ENCODE assay signal across 21 cellular contexts in the genomic region with DNA sequence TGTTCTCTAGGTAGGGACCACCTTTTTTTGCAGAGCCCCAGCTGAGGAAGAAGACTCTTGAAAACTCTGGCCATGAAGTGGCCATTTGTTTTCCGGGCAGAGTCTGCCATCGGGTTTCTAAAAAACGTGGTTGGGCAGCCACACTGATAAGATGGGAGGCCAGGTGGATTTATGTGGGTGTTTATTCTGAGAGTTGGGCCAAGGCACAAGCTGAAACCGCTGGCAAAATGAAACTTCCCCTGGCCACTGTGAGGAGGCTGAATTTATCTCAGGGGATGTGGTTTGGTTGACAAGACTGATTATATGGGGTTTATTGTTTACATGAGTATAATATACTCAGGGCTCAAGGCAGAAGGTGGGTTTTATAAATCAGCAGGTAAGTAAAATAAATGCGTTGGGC.
"Had no signal": no experiment of that assay in that cellular context is flagged by ENCODE, and none has a peak within 500 bp of the region (broad histone marks: within the 10 kb centered on the region; RNA-seq: fewer than 3 reads in every experiment).

No MANE protein-coding gene starts in this region.

- H3K4me1 Mint-ChIP-seq: IgD-negative memory B cell had no signal

- H3K4me3 ChIP-seq: K562 had no signal

- H3K9me3 ChIP-seq: SK-N-SH had no signal

- ATAC-seq: K562, Panc1, PC-3 had no signal

- H3K27me3 Mint-ChIP-seq: IgD-negative memory B cell had no signal

- DNase-seq: NCI-H1092, NCI-H1105 treated with DMSO at 0.1 percent for 48 hours, NCI-H1417 treated with DMSO at 0.1 percent for 48 hours, NCI-H146, NCI-H1694 treated with DMSO at 0.1 percent for 48 hours, NCI-H1930, NCI-H2081, NCI-H2107, NCI-H2227 treated with DMSO at 0.1 percent for 48 hours, NCI-H524, NCI-H526 treated with DMSO at 0.1 percent for 48 hours, NCI-H748 treated with DMSO at 0.1 percent for 48 hours, PC-3, SHP77, SK-N-SH, T-helper 1 cell had no signal

- H3K27ac ChIP-seq: HL-60, RWPE1 had no signal

- H3K27ac Mint-ChIP-seq: IgD-negative memory B cell had no signal

- H3K9ac ChIP-seq: SK-N-SH had no signal

- H3K4me2 ChIP-seq: SK-N-SH had no signal

- H3K4me3 Mint-ChIP-seq: IgD-negative memory B cell had no signal

- H3K36me3 Mint-ChIP-seq: IgD-negative memory B cell had no signal
